ENCODE assay signal across 1 cellular context in genomic region chr2:98702127-98702802, GRCh38.
TF ChIP-seq lines count a peak whose summit lies in the region.

No MANE protein-coding gene starts in this region.

TF ChIP-seq in HepG2, 621 proteins besides CTCF, POLR2A, EP300 and RAD21 (continued from another document and continues in another):
- TF ChIP-seq ZNF646 (CRISPR knock-in tag; IDR thresholded peaks at IDR 0.05) (peak; percentile 88), ZBTB37 (CRISPR knock-in tag; IDR thresholded peaks at IDR 0.05) (no peak), ZNF33A (CRISPR knock-in tag; IDR thresholded peaks at IDR 0.05; ENCODE audit: borderline replicate concordance) (no peak), CENPX (CRISPR knock-in tag; IDR thresholded peaks at IDR 0.05) (no peak), ZNF263 (CRISPR knock-in tag; IDR thresholded peaks at IDR 0.05) (peak; percentile 68; the same call in 1 of the 2 replicates), MTERF4 (CRISPR knock-in tag; IDR thresholded peaks at IDR 0.05) (0 out of 2 replicates have a peak, but pooled peaks have one; percentile 32), RELA (CRISPR knock-in tag; IDR thresholded peaks at IDR 0.05) (peak; percentile 22; the same call in 1 of the 2 replicates), TSC22D2 (CRISPR knock-in tag; IDR thresholded peaks at IDR 0.05; ENCODE audit: borderline replicate concordance) (0 out of 2 replicates have a peak, but pooled peaks have one; percentile 19), MEF2D (CRISPR knock-in tag; IDR thresholded peaks at IDR 0.05) (peak; percentile 93), ZNF768 (CRISPR knock-in tag; IDR thresholded peaks at IDR 0.05) (peak; percentile 74), ZGPAT (CRISPR knock-in tag; IDR thresholded peaks at IDR 0.05) (peak; percentile 72), NONO (IDR thresholded peaks at IDR 0.05) (no peak), NONO (CRISPR knock-in tag; conservative IDR thresholded peaks at IDR 0.05) (peak; percentile 93), PITX1 (CRISPR knock-in tag; IDR thresholded peaks at IDR 0.05) (peak; percentile 87), ZUFSP (CRISPR knock-in tag; IDR thresholded peaks at IDR 0.05; ENCODE audit: borderline replicate concordance) (no peak), ZSCAN25 (CRISPR knock-in tag; IDR thresholded peaks at IDR 0.05) (peak; percentile 89), WIZ (CRISPR knock-in tag; IDR thresholded peaks at IDR 0.05) (peak; percentile 63; the same call in 1 of the 2 replicates), HBP1 (CRISPR knock-in tag; IDR thresholded peaks at IDR 0.05; ENCODE audit: low read depth) (peak; percentile 92), GABPB1 (CRISPR knock-in tag; IDR thresholded peaks at IDR 0.05) (peak; percentile 25), ZNF335 (CRISPR knock-in tag; IDR thresholded peaks at IDR 0.05) (peak; percentile 80; the same call in 1 of the 2 replicates), LCORL (IDR thresholded peaks at IDR 0.05) (no peak), LCORL (CRISPR knock-in tag; IDR thresholded peaks at IDR 0.05) (peak; percentile 91), DMAP1 (CRISPR knock-in tag; IDR thresholded peaks at IDR 0.05) (peak; percentile 93), ZNF83 (CRISPR knock-in tag; IDR thresholded peaks at IDR 0.05; ENCODE audit: borderline replicate concordance) (0 out of 2 replicates have a peak, but pooled peaks have one; percentile 75), ARNT2 (CRISPR knock-in tag; IDR thresholded peaks at IDR 0.05; ENCODE audit: low read depth) (peak; percentile 32; the same call in 1 of the 2 replicates), SMYD3 (CRISPR knock-in tag; IDR thresholded peaks at IDR 0.05) (0 out of 2 replicates have a peak, but pooled peaks have one; percentile 61), ZNF777 (CRISPR knock-in tag; IDR thresholded peaks at IDR 0.05) (peak; percentile 19; the same call in 1 of the 2 replicates), ELF4 (CRISPR knock-in tag; IDR thresholded peaks at IDR 0.05; ENCODE audit: borderline replicate concordance) (peak; percentile 73; the same call in 1 of the 2 replicates), ZNF737 (CRISPR knock-in tag; IDR thresholded peaks at IDR 0.05; ENCODE audit: borderline replicate concordance) (peak; percentile 46; the same call in 1 of the 2 replicates), HOXA3 (CRISPR knock-in tag; IDR thresholded peaks at IDR 0.05) (peak; percentile 89), ZBTB2 (CRISPR knock-in tag; IDR thresholded peaks at IDR 0.05; ENCODE audit: low read depth) (no peak; the same call in 1 of the 2 replicates), ATF7 (IDR thresholded peaks at IDR 0.05) (no peak), ATF7 (CRISPR knock-in tag; IDR thresholded peaks at IDR 0.05) (0 out of 2 replicates have a peak, but pooled peaks have one; percentile 22), ZNF770 (CRISPR knock-in tag; IDR thresholded peaks at IDR 0.05) (peak; percentile 76), ZNF75D (CRISPR knock-in tag; IDR thresholded peaks at IDR 0.05; ENCODE audit: borderline replicate concordance) (no peak), ZNF275 (CRISPR knock-in tag; IDR thresholded peaks at IDR 0.05; ENCODE audit: borderline replicate concordance) (no peak), NFIC (IDR thresholded peaks at IDR 0.05; ENCODE audit: low read length) (no peak), ZFP36 (IDR thresholded peaks at IDR 0.05; ENCODE audit: borderline replicate concordance, low read depth, low read length, partially characterized antibody) (no peak), ZSCAN30 (CRISPR knock-in tag; IDR thresholded peaks at IDR 0.05) (peak; percentile 82; the same call in 1 of the 2 replicates), ZNF605 (CRISPR knock-in tag; IDR thresholded peaks at IDR 0.05) (peak; percentile 99), FOXO1 (CRISPR knock-in tag; IDR thresholded peaks at IDR 0.05) (peak; percentile 88), SNAPC5 (CRISPR knock-in tag; IDR thresholded peaks at IDR 0.05; ENCODE audit: borderline replicate concordance) (no peak; the same call in 1 of the 2 replicates), ATAD3A (CRISPR knock-in tag; IDR thresholded peaks at IDR 0.05) (no peak), CEBPB (IDR thresholded peaks at IDR 0.05; ENCODE audit: borderline replicate concordance, low read depth, low read length) (no peak), TMF1 (CRISPR knock-in tag; IDR thresholded peaks at IDR 0.05; ENCODE audit: low read depth) (peak; percentile 86; the same call in 1 of the 2 replicates)
